1 cellular context compared by ENCODE assay signal in genomic region chr16:2983706-2984136, GRCh38.
TF ChIP-seq lines count a peak whose summit lies in the region.

No MANE protein-coding gene starts in this region.

TF ChIP-seq in K562, 482 proteins besides CTCF, POLR2A, EP300 and RAD21 (continued from another document and continues in another):
- TF ChIP-seq AFF1 (IDR thresholded peaks at IDR 0.05; ENCODE audit: low read depth in 1 of 2, partially characterized antibody in 2 of 2) (no peak), RBM17 (IDR thresholded peaks at IDR 0.05; ENCODE audit: borderline replicate concordance, low read depth, low read length) (no peak), ZNF655 (CRISPR knock-in tag; IDR thresholded peaks at IDR 0.05) (no peak), FOXP4 (CRISPR knock-in tag; IDR thresholded peaks at IDR 0.05; ENCODE audit: borderline replicate concordance) (no peak), XRCC3 (IDR thresholded peaks at IDR 0.05) (no peak), SMAD2 (IDR thresholded peaks at IDR 0.05; ENCODE audit: low read depth, low read length) (no peak), GATA2 (CRISPR knock-in tag; IDR thresholded peaks at IDR 0.05) (no peak), PPARD (CRISPR knock-in tag; IDR thresholded peaks at IDR 0.05) (no peak), ZNF609 (CRISPR knock-in tag; IDR thresholded peaks at IDR 0.05; ENCODE audit: borderline replicate concordance) (no peak), RBM34 (IDR thresholded peaks at IDR 0.05; ENCODE audit: borderline replicate concordance, insufficient read depth, low read length) (no peak), NFRKB (IDR thresholded peaks at IDR 0.05; ENCODE audit: low read depth) (no peak), REST (CRISPR knock-in tag; IDR thresholded peaks at IDR 0.05; ENCODE audit: low read depth) (peak; percentile 62; the same call in 1 of the 2 replicates), TSC22D4 (tag; IDR thresholded peaks at IDR 0.05) (no peak), NRF1 (conservative IDR thresholded peaks at IDR 0.05 in 1 of 2, IDR thresholded peaks at IDR 0.05 in 1 of 2) (peak in 1 of 2 experiments; percentile 42; a peak in 2 of 4 replicates), ZNF12 (CRISPR knock-in tag; IDR thresholded peaks at IDR 0.05) (no peak), MCM2 (IDR thresholded peaks at IDR 0.05; ENCODE audit: low read depth) (no peak), ZNF224 (CRISPR knock-in tag; IDR thresholded peaks at IDR 0.05) (no peak), ZNF197 (CRISPR knock-in tag; IDR thresholded peaks at IDR 0.05; ENCODE audit: low read depth) (no peak), ZBTB8A (IDR thresholded peaks at IDR 0.05; ENCODE audit: partially characterized antibody) (no peak), ZNF766 (CRISPR knock-in tag; conservative IDR thresholded peaks at IDR 0.05) (0 out of 2 replicates have a peak, but pooled peaks have one; percentile 18), TOE1 (IDR thresholded peaks at IDR 0.05; ENCODE audit: borderline replicate concordance) (no peak), TOE1 (CRISPR knock-in tag; IDR thresholded peaks at IDR 0.05; ENCODE audit: borderline replicate concordance, low read depth) (no peak), FOXK2 (conservative IDR thresholded peaks at IDR 0.05 in 1 of 2, IDR thresholded peaks at IDR 0.05 in 1 of 2; ENCODE audit: low read depth in 2 of 2) (no peak), ARID4B (CRISPR knock-in tag; IDR thresholded peaks at IDR 0.05) (no peak), RREB1 (CRISPR knock-in tag; IDR thresholded peaks at IDR 0.05) (no peak), NR4A1 (CRISPR knock-in tag; IDR thresholded peaks at IDR 0.05) (no peak), NR4A1 (tag; IDR thresholded peaks at IDR 0.05) (0 out of 2 replicates have a peak, but pooled peaks have one; percentile 31)
